Comparison of ENCODE assay signal across 9 cellular contexts in genomic region chr3:179015551-179016020, GRCh38. TPM values are rescaled to one million over a fixed set of nuclear protein-coding genes. Genes with fewer than 3 reads are reported as not detected.
DNase-seq lines count a peak whose midpoint lies in the region; ATAC-seq and TF ChIP-seq lines count a peak whose summit lies in the region.
"Had no signal": no experiment of that assay in that cellular context is flagged by ENCODE, and none has a peak within 500 bp of the region (broad histone marks: within the 10 kb centered on the region; RNA-seq: fewer than 3 reads in every experiment).

No MANE protein-coding gene starts in this region.

- H3K9me3 ChIP-seq in CD4-positive, CD25-positive, alpha-beta regulatory T cell (ENCODE audit: control insufficient read depth in 2 of 2, low read length in 2 of 2): no peaks in the 10 kb centered on the region
- no peaks in the 10 kb centered on the region for H3K9me3 ChIP-seq in left lung

- no peaks in the 10 kb centered on the region for H3K36me3 ChIP-seq in CD4-positive, CD25-positive, alpha-beta regulatory T cell (ENCODE audit: control insufficient read depth, insufficient read depth, low read length)
- H3K36me3 ChIP-seq in left lung: no peaks in the 10 kb centered on the region

- peaks cover 7% of the 10 kb centered on the region for H3K36me3 Mint-ChIP-seq in CD4-positive, CD25-positive, alpha-beta regulatory T cell
- H3K36me3 Mint-ChIP-seq in T-helper 2 cell treated with Interferon-gamma antibody and Interleukin-4, amounts not matched to agents 5 μg/mL and 100 μg/mL, for 36 hours (ENCODE audit: low read depth): peaks cover 3% of the 10 kb centered on the region
- peaks cover 15 to 25% of the 10 kb centered on the region in 2 donors for H3K36me3 Mint-ChIP-seq in stimulated activated naive B cell treated with anti-CD40 and anti-IgM and Interleukin-4, amounts not matched to agents 10 μg/mL and 1 μg/mL and 100 μg/mL, for 72 hours
- H3K36me3 Mint-ChIP-seq: activated naive CD4-positive, alpha-beta T cell treated with anti-CD3 and anti-CD28 coated beads, Interleukin-2, amount 50 U/mL, for 24 hours had no signal

- H3K4me1 ChIP-seq in CD4-positive, CD25-positive, alpha-beta regulatory T cell (ENCODE audit: control insufficient read depth, insufficient read depth, low read length, poor library complexity, severe bottlenecking): peaks cover 5% of the 10 kb centered on the region
- no peaks in the 10 kb centered on the region for H3K4me1 ChIP-seq in left lung

- peak overlapping the region in 1 of 3 donors; percentile 18 for H3K27ac Mint-ChIP-seq in CD4-positive, CD25-positive, alpha-beta regulatory T cell
- peak overlapping the region; percentile 51 for H3K27ac Mint-ChIP-seq in T-helper 2 cell treated with Interferon-gamma antibody and Interleukin-4, amounts not matched to agents 5 μg/mL and 100 μg/mL, for 36 hours
- H3K27ac Mint-ChIP-seq in stimulated activated naive B cell treated with anti-CD40 and anti-IgM and Interleukin-4, amounts not matched to agents 10 μg/mL and 1 μg/mL and 100 μg/mL, for 72 hours: peak overlapping the region; percentile 38
- H3K27ac Mint-ChIP-seq: activated naive CD4-positive, alpha-beta T cell treated with anti-CD3 and anti-CD28 coated beads, Interleukin-2, amount 50 U/mL, for 24 hours had no signal

- peaks cover 15 to 33% (median 20%) of the 10 kb centered on the region in 4 donors for H3K4me1 Mint-ChIP-seq in CD4-positive, CD25-positive, alpha-beta regulatory T cell
- peaks cover 34% of the 10 kb centered on the region for H3K4me1 Mint-ChIP-seq in T-helper 2 cell treated with Interferon-gamma antibody and Interleukin-4, amounts not matched to agents 5 μg/mL and 100 μg/mL, for 36 hours (ENCODE audit: low read depth)
- H3K4me1 Mint-ChIP-seq in stimulated activated naive B cell treated with anti-CD40 and anti-IgM and Interleukin-4, amounts not matched to agents 10 μg/mL and 1 μg/mL and 100 μg/mL, for 72 hours: peaks cover 27 to 54% of the 10 kb centered on the region in 2 donors

- no peak overlapping the region for H3K27ac ChIP-seq in CD4-positive, CD25-positive, alpha-beta regulatory T cell (ENCODE audit: insufficient read depth, low read length, poor library complexity, severe bottlenecking)
- no peak overlapping the region for H3K27ac ChIP-seq in left lung

- peak overlapping the region in 1 of 4 donors; percentile 57 for H3K4me3 Mint-ChIP-seq in CD4-positive, CD25-positive, alpha-beta regulatory T cell
- no peak overlapping the region for H3K4me3 Mint-ChIP-seq in T-helper 2 cell treated with Interferon-gamma antibody and Interleukin-4, amounts not matched to agents 5 μg/mL and 100 μg/mL, for 36 hours
- H3K4me3 Mint-ChIP-seq in stimulated activated naive B cell treated with anti-CD40 and anti-IgM and Interleukin-4, amounts not matched to agents 10 μg/mL and 1 μg/mL and 100 μg/mL, for 72 hours: no peak overlapping the region
- H3K4me3 Mint-ChIP-seq: activated naive CD4-positive, alpha-beta T cell treated with anti-CD3 and anti-CD28 coated beads, Interleukin-2, amount 50 U/mL, for 24 hours had no signal

- H3K9me3 Mint-ChIP-seq in CD4-positive, CD25-positive, alpha-beta regulatory T cell: no peaks in the 10 kb centered on the region
- H3K9me3 Mint-ChIP-seq in T-helper 2 cell treated with Interferon-gamma antibody and Interleukin-4, amounts not matched to agents 5 μg/mL and 100 μg/mL, for 36 hours: no peaks in the 10 kb centered on the region
- H3K9me3 Mint-ChIP-seq in stimulated activated naive B cell treated with anti-CD40 and anti-IgM and Interleukin-4, amounts not matched to agents 10 μg/mL and 1 μg/mL and 100 μg/mL, for 72 hours: no peaks in the 10 kb centered on the region
- H3K9me3 Mint-ChIP-seq: activated naive CD4-positive, alpha-beta T cell treated with anti-CD3 and anti-CD28 coated beads, Interleukin-2, amount 50 U/mL, for 24 hours had no signal

- peak; percentile 47 to 93 (median 80) for DNase-seq in CD4-positive, CD25-positive, alpha-beta regulatory T cell
- peak; percentile 66 for DNase-seq in NCI-H2029 (lab: John Stamatoyannopoulos, UW)
- DNase-seq in T-helper 2 cell treated with Interferon-gamma antibody and Interleukin-4, amounts not matched to agents 5 μg/mL and 100 μg/mL, for 36 hours (ENCODE audit: low spot score): peak; percentile 63
- peak; percentile 82 for DNase-seq in cerebellar cortex (ENCODE audit: low spot score)
- no peak for DNase-seq in left lung
- peak; percentile 69 for DNase-seq in stimulated activated naive B cell treated with anti-CD40 and anti-IgM and Interleukin-4, amounts not matched to agents 10 μg/mL and 1 μg/mL and 100 μg/mL, for 72 hours

- peaks cover 16% of the 10 kb centered on the region for H3K27me3 Mint-ChIP-seq in CD4-positive, CD25-positive, alpha-beta regulatory T cell
- peaks cover 16% of the 10 kb centered on the region for H3K27me3 Mint-ChIP-seq in T-helper 2 cell treated with Interferon-gamma antibody and Interleukin-4, amounts not matched to agents 5 μg/mL and 100 μg/mL, for 36 hours (ENCODE audit: low read depth)
- H3K27me3 Mint-ChIP-seq in stimulated activated naive B cell treated with anti-CD40 and anti-IgM and Interleukin-4, amounts not matched to agents 10 μg/mL and 1 μg/mL and 100 μg/mL, for 72 hours: no peaks in the 10 kb centered on the region
- H3K27me3 Mint-ChIP-seq: activated naive CD4-positive, alpha-beta T cell treated with anti-CD3 and anti-CD28 coated beads, Interleukin-2, amount 50 U/mL, for 24 hours had no signal

- H3K4me3 ChIP-seq in CD4-positive, CD25-positive, alpha-beta regulatory T cell (ENCODE audit: low read depth, low read length): peak overlapping the region; percentile 39
- H3K4me3 ChIP-seq in left lung: no peak overlapping the region

- H3K27me3 ChIP-seq in CD4-positive, CD25-positive, alpha-beta regulatory T cell (ENCODE audit: control insufficient read depth, insufficient read depth, low read length): no peaks in the 10 kb centered on the region
- H3K27me3 ChIP-seq in left lung: no peaks in the 10 kb centered on the region

- intact Hi-C loops in left lung (cut with DNase I): loop anchor here in 1 of 2 donors (10.0 kb wide), 1 partner anchor 299 kb away; no protein-coding TSS in a partner anchor

- peak; percentile 96 for ATAC-seq in CD4-positive, CD25-positive, alpha-beta regulatory T cell (ENCODE audit: low read depth in 2 of 2)
- ATAC-seq in GM18870 (IDR thresholded peaks at IDR 0.05; ENCODE audit: unreplicated experiment) (peak; percentile 68), HG03066 (IDR thresholded peaks at IDR 0.05; ENCODE audit: low read depth, unreplicated experiment) (peak; percentile 48), left lung (peak; percentile 98)
- ATAC-seq in stimulated activated naive B cell treated with anti-CD40 and anti-IgM and Interleukin-4, amounts not matched to agents 10 μg/mL and 1 μg/mL and 100 μg/mL, for 72 hours (replicated peaks): peak; percentile 84 to 85

- peak; percentile 75 to 78 for TF ChIP-seq CTCF in left lung (IDR thresholded peaks at IDR 0.05)

RNA-seq across cellular contexts. Expression of gene ZMAT3, which starts 56.0 kb away (rescaled TPM):
- total RNA-seq in CD4-positive, CD25-positive, alpha-beta regulatory T cell: 18.1 TPM
- polyA plus RNA-seq in CD4-positive, CD25-positive, alpha-beta regulatory T cell: 10 to 100 TPM; 10.1 to 17.6 (median 14.2) TPM
- total RNA-seq in left lung: 10 to 100 TPM; 14.3 to 42.0 TPM

Comparison
In these comparisons a context has a peak if more than half of its experiments do, and no peak if none do; other contexts are left out.
1. ATAC-seq: peak in every context shown above with its lines; median percentile 98 in left lung; 96 in CD4-positive, CD25-positive, alpha-beta regulatory T cell; 84 in stimulated activated naive B cell treated with anti-CD40 and anti-IgM and Interleukin-4, amounts not matched to agents 10 μg/mL and 1 μg/mL and 100 μg/mL, for 72 hours; 68 in GM18870; 48 in HG03066.
2. DNase-seq: peak in CD4-positive, CD25-positive, alpha-beta regulatory T cell (3 of 3), NCI-H2029 (single experiment), T-helper 2 cell treated with Interferon-gamma antibody and Interleukin-4, amounts not matched to agents 5 μg/mL and 100 μg/mL, for 36 hours (single experiment), cerebellar cortex (single experiment) and stimulated activated naive B cell treated with anti-CD40 and anti-IgM and Interleukin-4, amounts not matched to agents 10 μg/mL and 1 μg/mL and 100 μg/mL, for 72 hours (single experiment); none in left lung (0 of 2).